Comparison of ENCODE assay signal across 1 cellular context in genomic region chr16:71758293-71758760, GRCh38.
A peak's percentile ranks its signal among the peaks of the same experiment; 100 is the strongest.
TF ChIP-seq lines count a peak whose summit lies in the region.

No MANE protein-coding gene starts in this region.

TF ChIP-seq in HepG2, 621 proteins besides CTCF, POLR2A, EP300 and RAD21 (continued from another document and continues in another):
- TF ChIP-seq ZBTB1 (CRISPR knock-in tag; IDR thresholded peaks at IDR 0.05; ENCODE audit: borderline replicate concordance) (no peak), TEF (CRISPR knock-in tag; IDR thresholded peaks at IDR 0.05) (no peak), THRA (CRISPR knock-in tag; IDR thresholded peaks at IDR 0.05; ENCODE audit: borderline replicate concordance) (no peak), CHD2 (IDR thresholded peaks at IDR 0.05; ENCODE audit: low read depth, low read length) (no peak), ZHX1 (CRISPR knock-in tag; IDR thresholded peaks at IDR 0.05; ENCODE audit: low read depth) (no peak), ZNF629 (CRISPR knock-in tag; conservative IDR thresholded peaks at IDR 0.05) (no peak), ZFP82 (CRISPR knock-in tag; IDR thresholded peaks at IDR 0.05; ENCODE audit: borderline replicate concordance) (peak; percentile 57; the same call in 1 of the 2 replicates), EED (CRISPR knock-in tag; IDR thresholded peaks at IDR 0.05) (no peak), FOXA3 (CRISPR knock-in tag; IDR thresholded peaks at IDR 0.05) (peak; percentile 41; the same call in 1 of the 2 replicates), HBP1 (CRISPR knock-in tag; IDR thresholded peaks at IDR 0.05; ENCODE audit: low read depth) (no peak), NFYC (CRISPR knock-in tag; IDR thresholded peaks at IDR 0.05) (no peak), ZSCAN21 (CRISPR knock-in tag; IDR thresholded peaks at IDR 0.05; ENCODE audit: borderline replicate concordance) (no peak), ZNF510 (CRISPR knock-in tag; IDR thresholded peaks at IDR 0.05; ENCODE audit: low read depth) (no peak), GTF3A (CRISPR knock-in tag; conservative IDR thresholded peaks at IDR 0.05) (no peak), TBX3 (IDR thresholded peaks at IDR 0.05; ENCODE audit: borderline replicate concordance) (no peak), MTA1 (CRISPR knock-in tag; IDR thresholded peaks at IDR 0.05; ENCODE audit: borderline replicate concordance) (no peak; the same call in 1 of the 2 replicates), KIAA2018 (CRISPR knock-in tag; IDR thresholded peaks at IDR 0.05; ENCODE audit: borderline replicate concordance) (no peak), AGO1 (IDR thresholded peaks at IDR 0.05; ENCODE audit: low read depth, low read length, poor library complexity, severe bottlenecking) (no peak), ZNF562 (CRISPR knock-in tag; IDR thresholded peaks at IDR 0.05; ENCODE audit: borderline replicate concordance) (no peak), ARID4A (CRISPR knock-in tag; IDR thresholded peaks at IDR 0.05; ENCODE audit: borderline replicate concordance) (peak; percentile 46; the same call in 1 of the 2 replicates), TARDBP (CRISPR knock-in tag; IDR thresholded peaks at IDR 0.05) (no peak), ZNF12 (CRISPR knock-in tag; IDR thresholded peaks at IDR 0.05) (no peak), BRCA1 (CRISPR knock-in tag; IDR thresholded peaks at IDR 0.05) (no peak), BCL6 (CRISPR knock-in tag; IDR thresholded peaks at IDR 0.05) (no peak), NFATC3 (CRISPR knock-in tag; IDR thresholded peaks at IDR 0.05) (no peak), ZNF10 (CRISPR knock-in tag; IDR thresholded peaks at IDR 0.05; ENCODE audit: borderline replicate concordance, low read depth) (no peak), MED1 (CRISPR knock-in tag; IDR thresholded peaks at IDR 0.05) (no peak), ATF3 (CRISPR knock-in tag; IDR thresholded peaks at IDR 0.05) (no peak), AKAP8 (CRISPR knock-in tag; IDR thresholded peaks at IDR 0.05) (no peak), NR3C1 (CRISPR knock-in tag; IDR thresholded peaks at IDR 0.05) (no peak), BRD4 (CRISPR knock-in tag; IDR thresholded peaks at IDR 0.05) (no peak), SMYD3 (CRISPR knock-in tag; IDR thresholded peaks at IDR 0.05) (no peak), ZNF331 (CRISPR knock-in tag; IDR thresholded peaks at IDR 0.05) (0 out of 2 replicates have a peak, but pooled peaks have one; percentile 29), PCBP2 (optimal IDR thresholded peaks at IDR 0.05; ENCODE audit: low read depth, low read length, poor library complexity, severe bottlenecking) (no peak), MEIS1 (CRISPR knock-in tag; IDR thresholded peaks at IDR 0.05; ENCODE audit: borderline replicate concordance) (0 out of 2 replicates have a peak, but pooled peaks have one; percentile 31), JDP2 (CRISPR knock-in tag; IDR thresholded peaks at IDR 0.05; ENCODE audit: borderline replicate concordance) (no peak), RFXANK (CRISPR knock-in tag; IDR thresholded peaks at IDR 0.05) (no peak), MZF1 (CRISPR knock-in tag; IDR thresholded peaks at IDR 0.05; ENCODE audit: borderline replicate concordance) (no peak), ARHGAP35 (CRISPR knock-in tag; IDR thresholded peaks at IDR 0.05; ENCODE audit: borderline replicate concordance) (no peak), KAT8 (CRISPR knock-in tag; IDR thresholded peaks at IDR 0.05) (0 out of 2 replicates have a peak, but pooled peaks have one; percentile 18), ZNF207 (IDR thresholded peaks at IDR 0.05; ENCODE audit: borderline replicate concordance) (no peak), ZBTB43 (CRISPR knock-in tag; conservative IDR thresholded peaks at IDR 0.05) (no peak), ZNF496 (CRISPR knock-in tag; IDR thresholded peaks at IDR 0.05; ENCODE audit: insufficient replicate concordance) (no peak), ZNF761 (CRISPR knock-in tag; conservative IDR thresholded peaks at IDR 0.05) (no peak)
